In genomic region chr14:74302160-74302628, GRCh38 we compare ENCODE assay signal across 2 cellular contexts.
TF ChIP-seq lines count a peak whose summit lies in the region.

No MANE protein-coding gene starts in this region.

TF ChIP-seq in GM23338, 12 proteins besides CTCF, POLR2A, EP300 and RAD21 (continued from another document):
- TF ChIP-seq REST (IDR thresholded peaks at IDR 0.05; ENCODE audit: unreplicated experiment), result no peak

TF ChIP-seq in WTC11, 78 proteins besides CTCF, POLR2A, EP300 and RAD21 (continued from another document):
- TF ChIP-seq FOXP4 (CRISPR knock-in tag; IDR thresholded peaks at IDR 0.05), result no peak
- no peak for TF ChIP-seq E2F4 (CRISPR knock-in tag; IDR thresholded peaks at IDR 0.05; ENCODE audit: borderline replicate concordance, low read depth)
- TF ChIP-seq SMAD4 (CRISPR knock-in tag; IDR thresholded peaks at IDR 0.05), result no peak
- no peak for TF ChIP-seq NR3C1 (CRISPR knock-in tag; conservative IDR thresholded peaks at IDR 0.05; ENCODE audit: low read depth)
- TF ChIP-seq CREB1 (CRISPR knock-in tag; IDR thresholded peaks at IDR 0.05), result no peak
- no peak for TF ChIP-seq ZSCAN18 (CRISPR knock-in tag; IDR thresholded peaks at IDR 0.05)
